Comparison of ENCODE assay signal across 1 cellular context in genomic region chr13:37656247-37656940, GRCh38.
TF ChIP-seq lines count a peak whose summit lies in the region.

No MANE protein-coding gene starts in this region.

TF ChIP-seq in GM23338, 12 proteins besides CTCF, POLR2A, EP300 and RAD21 (continued from another document):
- TF ChIP-seq, protein P1, sequence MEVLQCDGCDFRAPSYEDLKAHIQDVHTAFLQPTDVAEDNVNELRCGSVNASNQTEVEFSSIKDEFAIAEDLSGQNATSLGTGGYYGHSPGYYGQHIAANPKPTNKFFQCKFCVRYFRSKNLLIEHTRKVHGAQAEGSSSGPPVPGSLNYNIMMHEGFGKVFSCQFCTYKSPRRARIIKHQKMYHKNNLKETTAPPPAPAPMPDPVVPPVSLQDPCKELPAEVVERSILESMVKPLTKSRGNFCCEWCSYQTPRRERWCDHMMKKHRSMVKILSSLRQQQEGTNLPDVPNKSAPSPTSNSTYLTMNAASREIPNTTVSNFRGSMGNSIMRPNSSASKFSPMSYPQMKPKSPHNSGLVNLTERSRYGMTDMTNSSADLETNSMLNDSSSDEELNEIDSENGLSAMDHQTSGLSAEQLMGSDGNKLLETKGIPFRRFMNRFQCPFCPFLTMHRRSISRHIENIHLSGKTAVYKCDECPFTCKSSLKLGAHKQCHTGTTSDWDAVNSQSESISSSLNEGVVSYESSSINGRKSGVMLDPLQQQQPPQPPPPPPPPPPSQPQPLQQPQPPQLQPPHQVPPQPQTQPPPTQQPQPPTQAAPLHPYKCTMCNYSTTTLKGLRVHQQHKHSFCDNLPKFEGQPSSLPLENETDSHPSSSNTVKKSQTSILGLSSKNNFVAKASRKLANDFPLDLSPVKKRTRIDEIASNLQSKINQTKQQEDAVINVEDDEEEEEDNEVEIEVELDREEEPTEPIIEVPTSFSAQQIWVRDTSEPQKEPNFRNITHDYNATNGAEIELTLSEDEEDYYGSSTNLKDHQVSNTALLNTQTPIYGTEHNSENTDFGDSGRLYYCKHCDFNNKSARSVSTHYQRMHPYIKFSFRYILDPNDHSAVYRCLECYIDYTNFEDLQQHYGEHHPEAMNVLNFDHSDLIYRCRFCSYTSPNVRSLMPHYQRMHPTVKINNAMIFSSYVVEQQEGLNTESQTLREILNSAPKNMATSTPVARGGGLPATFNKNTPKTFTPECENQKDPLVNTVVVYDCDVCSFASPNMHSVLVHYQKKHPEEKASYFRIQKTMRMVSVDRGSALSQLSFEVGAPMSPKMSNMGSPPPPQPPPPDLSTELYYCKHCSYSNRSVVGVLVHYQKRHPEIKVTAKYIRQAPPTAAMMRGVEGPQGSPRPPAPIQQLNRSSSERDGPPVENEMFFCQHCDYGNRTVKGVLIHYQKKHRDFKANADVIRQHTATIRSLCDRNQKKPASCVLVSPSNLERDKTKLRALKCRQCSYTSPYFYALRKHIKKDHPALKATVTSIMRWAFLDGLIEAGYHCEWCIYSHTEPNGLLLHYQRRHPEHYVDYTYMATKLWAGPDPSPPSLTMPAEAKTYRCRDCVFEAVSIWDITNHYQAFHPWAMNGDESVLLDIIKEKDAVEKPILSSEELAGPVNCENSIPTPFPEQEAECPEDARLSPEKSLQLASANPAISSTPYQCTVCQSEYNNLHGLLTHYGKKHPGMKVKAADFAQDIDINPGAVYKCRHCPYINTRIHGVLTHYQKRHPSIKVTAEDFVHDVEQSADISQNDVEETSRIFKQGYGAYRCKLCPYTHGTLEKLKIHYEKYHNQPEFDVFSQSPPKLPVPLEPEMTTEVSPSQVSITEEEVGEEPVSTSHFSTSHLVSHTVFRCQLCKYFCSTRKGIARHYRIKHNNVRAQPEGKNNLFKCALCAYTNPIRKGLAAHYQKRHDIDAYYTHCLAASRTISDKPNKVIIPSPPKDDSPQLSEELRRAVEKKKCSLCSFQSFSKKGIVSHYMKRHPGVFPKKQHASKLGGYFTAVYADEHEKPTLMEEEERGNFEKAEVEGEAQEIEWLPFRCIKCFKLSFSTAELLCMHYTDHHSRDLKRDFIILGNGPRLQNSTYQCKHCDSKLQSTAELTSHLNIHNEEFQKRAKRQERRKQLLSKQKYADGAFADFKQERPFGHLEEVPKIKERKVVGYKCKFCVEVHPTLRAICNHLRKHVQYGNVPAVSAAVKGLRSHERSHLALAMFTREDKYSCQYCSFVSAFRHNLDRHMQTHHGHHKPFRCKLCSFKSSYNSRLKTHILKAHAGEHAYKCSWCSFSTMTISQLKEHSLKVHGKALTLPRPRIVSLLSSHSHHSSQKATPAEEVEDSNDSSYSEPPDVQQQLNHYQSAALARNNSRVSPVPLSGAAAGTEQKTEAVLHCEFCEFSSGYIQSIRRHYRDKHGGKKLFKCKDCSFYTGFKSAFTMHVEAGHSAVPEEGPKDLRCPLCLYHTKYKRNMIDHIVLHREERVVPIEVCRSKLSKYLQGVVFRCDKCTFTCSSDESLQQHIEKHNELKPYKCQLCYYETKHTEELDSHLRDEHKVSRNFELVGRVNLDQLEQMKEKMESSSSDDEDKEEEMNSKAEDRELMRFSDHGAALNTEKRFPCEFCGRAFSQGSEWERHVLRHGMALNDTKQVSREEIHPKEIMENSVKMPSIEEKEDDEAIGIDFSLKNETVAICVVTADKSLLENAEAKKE (CRISPR knock-in tag; IDR thresholded peaks at IDR 0.05), result no peak
- TF ChIP-seq, protein P2, sequence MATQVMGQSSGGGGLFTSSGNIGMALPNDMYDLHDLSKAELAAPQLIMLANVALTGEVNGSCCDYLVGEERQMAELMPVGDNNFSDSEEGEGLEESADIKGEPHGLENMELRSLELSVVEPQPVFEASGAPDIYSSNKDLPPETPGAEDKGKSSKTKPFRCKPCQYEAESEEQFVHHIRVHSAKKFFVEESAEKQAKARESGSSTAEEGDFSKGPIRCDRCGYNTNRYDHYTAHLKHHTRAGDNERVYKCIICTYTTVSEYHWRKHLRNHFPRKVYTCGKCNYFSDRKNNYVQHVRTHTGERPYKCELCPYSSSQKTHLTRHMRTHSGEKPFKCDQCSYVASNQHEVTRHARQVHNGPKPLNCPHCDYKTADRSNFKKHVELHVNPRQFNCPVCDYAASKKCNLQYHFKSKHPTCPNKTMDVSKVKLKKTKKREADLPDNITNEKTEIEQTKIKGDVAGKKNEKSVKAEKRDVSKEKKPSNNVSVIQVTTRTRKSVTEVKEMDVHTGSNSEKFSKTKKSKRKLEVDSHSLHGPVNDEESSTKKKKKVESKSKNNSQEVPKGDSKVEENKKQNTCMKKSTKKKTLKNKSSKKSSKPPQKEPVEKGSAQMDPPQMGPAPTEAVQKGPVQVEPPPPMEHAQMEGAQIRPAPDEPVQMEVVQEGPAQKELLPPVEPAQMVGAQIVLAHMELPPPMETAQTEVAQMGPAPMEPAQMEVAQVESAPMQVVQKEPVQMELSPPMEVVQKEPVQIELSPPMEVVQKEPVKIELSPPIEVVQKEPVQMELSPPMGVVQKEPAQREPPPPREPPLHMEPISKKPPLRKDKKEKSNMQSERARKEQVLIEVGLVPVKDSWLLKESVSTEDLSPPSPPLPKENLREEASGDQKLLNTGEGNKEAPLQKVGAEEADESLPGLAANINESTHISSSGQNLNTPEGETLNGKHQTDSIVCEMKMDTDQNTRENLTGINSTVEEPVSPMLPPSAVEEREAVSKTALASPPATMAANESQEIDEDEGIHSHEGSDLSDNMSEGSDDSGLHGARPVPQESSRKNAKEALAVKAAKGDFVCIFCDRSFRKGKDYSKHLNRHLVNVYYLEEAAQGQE (IDR thresholded peaks at IDR 0.05; ENCODE audit: unreplicated experiment), result no peak
- TF ChIP-seq STAT1 (IDR thresholded peaks at IDR 0.05; ENCODE audit: unreplicated experiment) (no peak), POLR2AphosphoS5 (IDR thresholded peaks at IDR 0.05; ENCODE audit: low read depth) (no peak), ZNF331 (CRISPR knock-in tag; IDR thresholded peaks at IDR 0.05; ENCODE audit: low read depth) (no peak), ZNF114 (CRISPR knock-in tag; IDR thresholded peaks at IDR 0.05) (no peak)
